In the genomic region with DNA sequence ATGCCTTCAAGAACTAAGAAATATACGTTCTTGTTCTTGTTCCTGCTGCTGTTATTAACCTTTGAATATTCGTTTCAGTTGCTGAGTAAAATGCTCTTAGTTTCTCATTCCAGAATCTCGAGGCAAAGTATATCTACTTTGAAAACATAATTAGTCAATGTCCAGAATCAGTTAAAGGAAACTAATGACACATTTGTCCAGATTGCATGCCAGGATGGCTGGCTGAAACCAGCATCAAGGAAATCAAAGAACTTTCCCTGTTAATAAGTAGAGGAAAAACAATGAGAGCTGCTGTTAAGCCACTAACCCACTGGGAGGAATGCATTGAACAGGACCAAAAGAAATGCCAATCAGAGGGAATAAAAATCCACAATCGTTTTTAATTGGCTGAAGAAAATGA, we compare ENCODE assay signal across 2 cellular contexts.
TF ChIP-seq lines count a peak whose summit lies in the region.

No MANE protein-coding gene starts in this region.

TF ChIP-seq in IMR-90, 13 proteins besides CTCF, POLR2A, EP300 and RAD21 (continued from another document):
- TF ChIP-seq CHD1 (IDR thresholded peaks at IDR 0.05; ENCODE audit: low read depth, low read length) (no peak), MAFK (IDR thresholded peaks at IDR 0.05; ENCODE audit: low read depth, low read length) (no peak), ELK1 (IDR thresholded peaks at IDR 0.05; ENCODE audit: borderline replicate concordance, low read depth, low read length) (no peak), MXI1 (IDR thresholded peaks at IDR 0.05; ENCODE audit: borderline replicate concordance, low read depth, low read length) (no peak), MAZ (IDR thresholded peaks at IDR 0.05; ENCODE audit: borderline replicate concordance, low read depth, low read length) (no peak), SMC3 (IDR thresholded peaks at IDR 0.05; ENCODE audit: low read depth, low read length) (no peak)

TF ChIP-seq in endothelial cell of umbilical vein, 7 proteins besides CTCF, POLR2A, EP300 and RAD21 (continued from another document):
- TF ChIP-seq, protein P1, sequence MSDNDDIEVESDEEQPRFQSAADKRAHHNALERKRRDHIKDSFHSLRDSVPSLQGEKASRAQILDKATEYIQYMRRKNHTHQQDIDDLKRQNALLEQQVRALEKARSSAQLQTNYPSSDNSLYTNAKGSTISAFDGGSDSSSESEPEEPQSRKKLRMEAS (IDR thresholded peaks at IDR 0.05; ENCODE audit: insufficient read depth, insufficient read length), result no peak
